In the genomic region with DNA sequence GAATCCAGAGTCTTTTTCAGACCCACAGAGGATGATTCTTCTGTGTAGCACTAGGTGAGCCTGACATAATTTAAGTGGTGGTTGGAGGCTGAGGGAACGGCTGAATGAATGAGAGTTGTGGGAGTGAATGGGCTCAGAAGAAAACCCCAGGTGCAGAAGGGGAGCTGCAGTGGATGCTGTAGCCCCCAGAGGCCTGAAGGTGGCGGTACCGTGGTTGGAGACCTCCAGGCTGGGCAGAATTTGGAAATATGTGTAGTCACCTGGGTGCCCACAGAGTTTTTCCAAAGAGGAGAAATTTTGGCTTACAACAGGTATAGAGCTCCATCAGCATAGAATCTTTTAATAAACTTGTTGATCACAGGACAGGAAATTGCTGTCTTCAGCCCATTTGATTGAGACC, we compare ENCODE assay signal across 1 cellular context.
A peak's percentile ranks its signal among the peaks of the same experiment; 100 is the strongest.
TF ChIP-seq lines count a peak whose summit lies in the region.

No MANE protein-coding gene starts in this region.

TF ChIP-seq in K562, 482 proteins besides CTCF, POLR2A, EP300 and RAD21:
- no peak for TF ChIP-seq CCNT2 (IDR thresholded peaks at IDR 0.05; ENCODE audit: borderline replicate concordance, extremely low read depth, insufficient read length, low read depth, low read length)
- TF ChIP-seq SMC3 (conservative IDR thresholded peaks at IDR 0.05; ENCODE audit: insufficient read depth, low read depth, low read length), result 0 out of 2 replicates have a peak, but pooled peaks have one; percentile 25
TF ChIP-seq in K562: peak in this region for 1.
